Comparison of ENCODE assay signal across 8 cellular contexts in genomic region chr18:47050468-47050867, GRCh38. TPM values are rescaled to one million over a fixed set of nuclear protein-coding genes. Genes with fewer than 3 reads are reported as not detected.
DNase-seq lines count a peak whose midpoint lies in the region; ATAC-seq, FAIRE-seq and TF ChIP-seq lines count a peak whose summit lies in the region.

No MANE protein-coding gene starts in this region.

- H3K79me1 ChIP-seq in neuronal stem cell (ENCODE audit: low read depth, low read length), result no peaks in the 10 kb centered on the region

- no peak overlapping the region for H3K9ac ChIP-seq in GM23248
- H3K9ac ChIP-seq in neuronal stem cell (ENCODE audit: low read depth, low read length, poor library complexity), result no peak overlapping the region

- H2AFZ ChIP-seq in GM23248 (no peak overlapping the region), neuronal stem cell (ENCODE audit: low read length) (no peak overlapping the region)

- no peak overlapping the region for H3K23ac ChIP-seq in neuronal stem cell (ENCODE audit: low read depth, low read length, poor library complexity)

- peak; percentile 32 for DNase-seq in Calu3
- peak; percentile 68 for DNase-seq in GM23248
- peak; percentile 20 for DNase-seq in Panc1 (ENCODE audit: low read depth, low spot score)
- peak; percentile 32 for DNase-seq in neuronal stem cell (ENCODE audit: low spot score)
- no peak for DNase-seq in T-helper 9 cell

- H2AK5ac ChIP-seq in neuronal stem cell (ENCODE audit: low read depth, low read length), result no peak overlapping the region

- H3K9me3 Mint-ChIP-seq in Calu3 (ENCODE audit: low read depth, unreplicated experiment), result no peaks in the 10 kb centered on the region

- H3K9me3 ChIP-seq in GM23248 (ENCODE audit: low read depth), result no peaks in the 10 kb centered on the region
- no peaks in the 10 kb centered on the region for H3K9me3 ChIP-seq in Panc1 (ENCODE audit: control insufficient read depth, insufficient read depth, low read depth, low read length)
- H3K9me3 ChIP-seq in neuronal stem cell (replicated peaks in 1 of 2; ENCODE audit: control insufficient read depth in 2 of 2, insufficient read depth in 1 of 2, low read depth in 1 of 2, low read length in 2 of 2), result no peaks in the 10 kb centered on the region

- no peak overlapping the region for H2BK5ac ChIP-seq in neuronal stem cell (ENCODE audit: low read length)

- no peak overlapping the region for H2BK120ac ChIP-seq in neuronal stem cell (ENCODE audit: low read depth, low read length)

- H4K91ac ChIP-seq in neuronal stem cell (ENCODE audit: low read depth, low read length, poor library complexity), result no peak overlapping the region

- no peaks in the 10 kb centered on the region for H3F3A ChIP-seq in GM23248 (ENCODE audit: insufficient read depth)

- peaks cover 8% of the 10 kb centered on the region for H3K4me1 Mint-ChIP-seq in Calu3 (ENCODE audit: low read depth, unreplicated experiment)

- FAIRE-seq in endometrium (lab: Jason Lieb, UNC), result peak; percentile 46

- H3K27me3 Mint-ChIP-seq in Calu3 (ENCODE audit: unreplicated experiment), result peaks cover 37% of the 10 kb centered on the region

- H3K4me1 ChIP-seq in GM23248 (ENCODE audit: insufficient read depth) (no peaks in the 10 kb centered on the region), Panc1 (ENCODE audit: control insufficient read depth, insufficient read depth, low read length) (no peaks in the 10 kb centered on the region), neuronal stem cell (ENCODE audit: control insufficient read depth in 2 of 2, insufficient read depth in 1 of 2, low read depth in 1 of 2, low read length in 2 of 2) (no peaks in the 10 kb centered on the region)

- H3K14ac ChIP-seq in neuronal stem cell (ENCODE audit: low read length), result no peak overlapping the region

- H3K9me2 ChIP-seq in GM23248 (ENCODE audit: insufficient read depth), result no peaks in the 10 kb centered on the region

- BruUV-seq in Calu3 (replicated peaks; lab: Mats Ljungman, UMichigan) (no TSS peak), Panc1 (replicated peaks; lab: Mats Ljungman, UMichigan) (no TSS peak)

- no peaks in the 10 kb centered on the region for H3K36me3 Mint-ChIP-seq in Calu3 (ENCODE audit: insufficient read depth, unreplicated experiment)

- POLR2A ChIA-PET in Panc1 (lab: Charles Lee), result no interaction called here

- no peaks in the 10 kb centered on the region for H3K79me2 ChIP-seq in GM23248 (ENCODE audit: insufficient read depth)

- TF ChIP-seq CTCF in Calu3 (IDR thresholded peaks at IDR 0.05; ENCODE audit: unreplicated experiment) (peak; percentile 62), Panc1 (IDR thresholded peaks at IDR 0.05) (peak; percentile 61; the same call in 1 of the 2 replicates)

- H3K27me3 ChIP-seq in GM23248 (replicated peaks; ENCODE audit: insufficient read depth) (no peaks in the 10 kb centered on the region), Panc1 (ENCODE audit: control insufficient read depth, insufficient read depth, low read length) (no peaks in the 10 kb centered on the region), neuronal stem cell (ENCODE audit: control insufficient read depth in 3 of 3, insufficient read depth in 3 of 3, low read depth in 1 of 3, low read length in 3 of 3) (peaks cover 0 to 48% (median 0%) of the 10 kb centered on the region in 3 experiments)

- no peak overlapping the region for H3K4ac ChIP-seq in neuronal stem cell (ENCODE audit: low read length)

- no peak overlapping the region for H4K8ac ChIP-seq in neuronal stem cell (ENCODE audit: low read depth, low read length)

- H3K4me2 ChIP-seq in GM23248 (ENCODE audit: unreplicated experiment) (no peak overlapping the region), neuronal stem cell (ENCODE audit: insufficient read depth, low read length, poor library complexity, severe bottlenecking) (no peak overlapping the region)

- no peaks in the 10 kb centered on the region for H3K36me3 ChIP-seq in GM23248 (ENCODE audit: low read depth)
- H3K36me3 ChIP-seq in Panc1 (ENCODE audit: control insufficient read depth, insufficient read depth, low read length), result no peaks in the 10 kb centered on the region
- no peaks in the 10 kb centered on the region for H3K36me3 ChIP-seq in neuronal stem cell (replicated peaks in 1 of 2; ENCODE audit: control insufficient read depth in 2 of 2, insufficient read depth in 2 of 2, low read length in 2 of 2)

- CTCF ChIA-PET in Calu3 (lab: Charles Lee), result interaction anchor here (0.6 to 1.2 kb wide), 2 partner anchors 12 to 154 kb away, joined by 3 read pairs; no protein-coding TSS in a partner anchor
- CTCF ChIA-PET in Panc1 (lab: Charles Lee), result interaction anchor here (0.7 kb wide), 1 partner anchor 154 kb away, joined by 5 read pairs; no protein-coding TSS in a partner anchor

- in situ Hi-C loops in GM23248 (cut with MboI), result no loop called here
- in situ Hi-C loops in Panc1 (cut with HindIII; ENCODE audit: low pct_unique_long_range_greater_than_20kb, low sequenced_read_pairs), result no loop called here

- ATAC-seq in Panc1 (no peak), GM21786 (IDR thresholded peaks at IDR 0.05; ENCODE audit: unreplicated experiment) (no peak), HG03135 (IDR thresholded peaks at IDR 0.05; ENCODE audit: unreplicated experiment) (no peak)

- no peak overlapping the region for H3K4me3 Mint-ChIP-seq in Calu3 (ENCODE audit: low read depth, unreplicated experiment)

- no peaks in the 10 kb centered on the region for H4K20me1 ChIP-seq in GM23248 (ENCODE audit: insufficient read depth)

- H3K27ac ChIP-seq in GM23248 (no peak overlapping the region), Panc1 (ENCODE audit: low read length) (no peak overlapping the region), neuronal stem cell (replicated peaks; ENCODE audit: low read length) (no peak overlapping the region)

- H3K4me3 ChIP-seq in GM23248 (no peak overlapping the region), Panc1 (ENCODE audit: low read depth in 2 of 2, low read length in 2 of 2) (no peak overlapping the region), neuronal stem cell (ENCODE audit: low read length in 2 of 2) (no peak overlapping the region)

- no peak overlapping the region for H2BK12ac ChIP-seq in neuronal stem cell (ENCODE audit: low read length)

- 35 to 36% methylated on average over 7 of the region's 7 CpGs for WGBS in GM23248 (ENCODE audit: low coverage in 1 of 2, low lambda C conversion rate in 2 of 2, missing lambda C conversion rate in 2 of 2), 2 experiments
- WGBS in neuronal stem cell (ENCODE audit: extremely low coverage in 2 of 2, insufficient read length in 2 of 2, insufficient replicate concordance in 1 of 2), 2 donors, result no CpG with 5 or more reads among the region's 7 CpGs

- no peak overlapping the region for H2BK15ac ChIP-seq in neuronal stem cell (ENCODE audit: low read length)

- H3K18ac ChIP-seq in neuronal stem cell (ENCODE audit: low read length), result no peak overlapping the region

- H3K27ac Mint-ChIP-seq in Calu3 (ENCODE audit: unreplicated experiment), result no peak overlapping the region

- intact Hi-C loops in Calu3 (cut with micrococcal nuclease; ENCODE audit: unreplicated experiment), result loop anchor here (1.0 to 2.0 kb wide), 3 partner anchors 154 to 706 kb away; no protein-coding TSS in a partner anchor
- intact Hi-C loops in Panc1 (cut with micrococcal nuclease; ENCODE audit: unreplicated experiment), result no loop called here

RNA-seq across cellular contexts. Expression of gene ELOA2, which starts 15.0 kb away (rescaled TPM):
- total RNA-seq in Calu3 (2022) (not detected in 2 replicates), Panc1 (2021; ENCODE audit: unreplicated experiment) (not detected)
- total RNA-seq in GM23248 (2014; rRNA removed; shearing (Covaris generic)), result not detected in 2 replicates
- polyA plus RNA-seq in GM23248 (2016; fragmentation: Nextera tagmentation; extraction: Ambion mirVana), result not detected in 2 replicates
- not detected for polyA plus RNA-seq in Panc1 (2012; ENCODE audit: insufficient read length)
- not detected for polyA plus RNA-seq in neuronal stem cell (2013, experiment 1 of 2)
- not detected for polyA plus RNA-seq in neuronal stem cell (2013, experiment 2 of 2)
